ENCODE assay signal across 26 cellular contexts in genomic region chr9:90065851-90066250, GRCh38.
"Had no signal": no experiment of that assay in that cellular context is flagged by ENCODE, and none has a peak within 500 bp of the region (broad histone marks: within the 10 kb centered on the region; RNA-seq: fewer than 3 reads in every experiment).

No MANE protein-coding gene starts in this region.

- H3K4me2 ChIP-seq: KMS-11 had no signal

- H3K9me3 ChIP-seq: SJCRH30 had no signal

- ATAC-seq: activated CD4-positive, CD25-positive, alpha-beta regulatory T cell treated with anti-CD3 and anti-CD28 coated beads, Interleukin-2, amount 50 U/mL, for 24 hours; activated CD8-positive, alpha-beta memory T cell treated with anti-CD3 and anti-CD28 coated beads, Interleukin-2, amount 10 ng/mL, durations not matched to agents 7 days and 5 days; activated naive CD8-positive, alpha-beta T cell treated with anti-CD3 and anti-CD28 coated beads, Interleukin-2, amount 50 U/mL, for 24 hours; Panc1; WTC11 had no signal

- H3K27ac ChIP-seq: KMS-11, SJCRH30, SK-N-MC had no signal

- H3K4me3 ChIP-seq: SJCRH30, SK-N-MC had no signal

- H3K4me1 ChIP-seq: SJCRH30 had no signal

- H3K9ac ChIP-seq: KMS-11 had no signal

- DNase-seq: activated CD4-positive, alpha-beta memory T cell treated with anti-CD3 and anti-CD28 coated beads, Interleukin-2, amount 10 ng/mL, durations not matched to agents 7 days and 5 days; activated CD4-positive, alpha-beta T cell treated with anti-CD3 and anti-CD28 coated beads for 4 hours; activated CD8-positive, alpha-beta memory T cell treated with anti-CD3 and anti-CD28 coated beads for 24 hours; activated CD8-positive, alpha-beta memory T cell treated with anti-CD3 and anti-CD28 coated beads, Interleukin-2, amount 10 ng/mL, durations not matched to agents 7 days and 5 days; activated CD8-positive, alpha-beta memory T cell treated with anti-CD3 and anti-CD28 coated beads, Interleukin-2, amount 50 U/mL, for 48 hours; activated effector memory CD4-positive, alpha-beta T cell treated with Interleukin-2 at 50 U/mL for 16 hours; activated naive CD4-positive, alpha-beta T cell treated with anti-CD3 and anti-CD28 coated beads, Interleukin-2, amount 10 ng/mL, durations not matched to agents 7 days and 5 days; activated naive CD8-positive, alpha-beta T cell treated with anti-CD3 and anti-CD28 coated beads, Interleukin-2, amount 50 U/mL, for 24 hours; activated T-cell treated with anti-CD3 and anti-CD28 coated beads, Interleukin-2, amount 50 U/mL, for 48 hours; caudate nucleus; cerebellar nuclear complex; MM.1S; MV-4-11; NCI-H1092; NCI-H1694 treated with DMSO at 0.1 percent for 48 hours; NCI-H2029; NCI-H226; NCI-H446 treated with DMSO at 0.1 percent for 48 hours; NCI-H524; SHP77; SJCRH30 had no signal
